Comparison of ENCODE assay signal across 8 cellular contexts in the genomic region with DNA sequence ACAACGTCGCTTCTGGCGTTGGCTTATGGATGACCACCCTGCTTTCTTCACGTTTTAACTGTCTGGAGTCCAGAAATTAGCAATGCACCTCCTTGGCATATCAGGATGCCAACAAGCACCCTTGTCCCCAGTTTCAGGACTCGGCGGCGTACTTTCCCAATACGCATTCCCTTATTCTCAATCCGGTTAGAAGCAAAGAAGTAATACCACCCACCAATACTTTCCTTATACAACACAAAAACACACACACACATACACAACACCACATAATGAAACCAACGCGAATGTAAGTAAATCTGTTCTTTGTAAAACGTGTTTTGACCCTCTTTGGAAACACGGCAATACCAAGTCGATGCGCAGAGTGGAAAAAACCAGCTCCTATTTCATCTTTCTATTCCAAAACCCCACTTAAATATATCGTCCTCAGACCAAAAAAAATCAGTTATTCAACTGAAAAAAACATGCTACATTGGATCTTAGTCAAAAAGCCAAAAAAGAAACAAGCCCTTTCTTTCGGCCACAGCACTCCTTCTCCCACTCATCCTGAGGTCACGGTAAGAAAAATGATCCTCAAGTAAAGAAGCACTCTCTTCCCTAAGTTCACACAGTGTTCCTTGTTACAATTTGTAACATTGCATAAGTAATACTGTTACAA. TPM values are rescaled to one million over a fixed set of nuclear protein-coding genes. Genes with fewer than 3 reads are reported as not detected.
A peak's percentile ranks its signal among the peaks of the same experiment; 100 is the strongest.
DNase-seq lines count a peak whose midpoint lies in the region; ATAC-seq and TF ChIP-seq lines count a peak whose summit lies in the region.

No MANE protein-coding gene starts in this region.

- no peaks in the 10 kb centered on the region for H4K20me1 ChIP-seq in PC-3 (ENCODE audit: low read length)

- H3K4me3 Mint-ChIP-seq in IgD-negative memory B cell: peak overlapping the region; percentile 86 to 95 (median 92)

- H2AFZ ChIP-seq in PC-3 (ENCODE audit: low read length): peak overlapping the region; percentile 82

- H3K27ac Mint-ChIP-seq in IgD-negative memory B cell: peak overlapping the region; percentile 99 to 100 (median 100)

- H3K27ac ChIP-seq in PC-3 (ENCODE audit: low read length) (peak overlapping the region; percentile 92), sigmoid colon (peak overlapping the region; percentile 99 to 100 (median 100))

- H3K27me3 Mint-ChIP-seq in IgD-negative memory B cell: no peaks in the 10 kb centered on the region

- H3K36me3 Mint-ChIP-seq in IgD-negative memory B cell: no peaks in the 10 kb centered on the region

- 21 to 34% methylated on average over 18 of the region's 18 CpGs for WGBS in sigmoid colon, 2 donors

- POLR2A ChIA-PET in PC-3 (lab: Charles Lee; ENCODE audit: unreplicated experiment): interaction anchor here (0.6 to 1.5 kb wide), 16 partner anchors 8 to 405 kb away, joined by 3 to 38 read pairs (median 6); partner anchors contain the start of gene DHX8

- H3K4me1 Mint-ChIP-seq in IgD-negative memory B cell: peaks cover 27 to 30% (median 27%) of the 10 kb centered on the region in 3 donors

- H3K4me3 ChIP-seq in PC-3 (ENCODE audit: low read length) (peak overlapping the region; percentile 66), sigmoid colon (peak overlapping the region in 3 of 4 donors; percentile 53 to 55 (median 54))

- no peaks in the 10 kb centered on the region for H3K79me2 ChIP-seq in PC-3 (ENCODE audit: low read length)

- H3K9me3 ChIP-seq in PC-3 (ENCODE audit: low read length): no peaks in the 10 kb centered on the region
- no peaks in the 10 kb centered on the region for H3K9me3 ChIP-seq in sigmoid colon

- DNase-seq in DMS79 treated with DMSO at 0.1 percent for 48 hours (lab: John Stamatoyannopoulos, UW) (peak; percentile 97), PC-3 (peak; percentile 90), amniotic epithelial cell (ENCODE audit: low read depth) (peak; percentile 96), left ventricle myocardium superior (no peak), sigmoid colon (no peak), HK-2 (ENCODE audit: unreplicated experiment) (no peak)

- H3K27me3 ChIP-seq in PC-3 (ENCODE audit: low read length) (no peaks in the 10 kb centered on the region), sigmoid colon (no peaks in the 10 kb centered on the region)

- ATAC-seq in GM21515 (IDR thresholded peaks at IDR 0.05; ENCODE audit: unreplicated experiment) (peak; percentile 21), PC-3 (peak; percentile 73), left ventricle myocardium superior (peak; percentile 7)

- intact Hi-C loops in PC-3 (cut with micrococcal nuclease): loop anchor here (2.0 kb wide), 1 partner anchor 21 kb away; no protein-coding TSS in a partner anchor
- intact Hi-C loops in left ventricle myocardium superior (cut with micrococcal nuclease): no loop called here
- intact Hi-C loops in sigmoid colon (cut with DNase I): no loop called here

- CTCF ChIA-PET in PC-3 (lab: Charles Lee): interaction anchor here (0.5 to 1.5 kb wide), 2 partner anchors 116 to 297 kb away, joined by 6 read pairs; partner anchors contain the start of gene DHX8

- H3F3A ChIP-seq in PC-3 (ENCODE audit: low read length, unreplicated experiment): no peaks in the 10 kb centered on the region

- peak in 2 of 4 donors; percentile 17 to 38 for TF ChIP-seq EP300 in sigmoid colon (IDR thresholded peaks at IDR 0.05)

- TSS peak; percentile 100 for BruUV-seq in PC-3 (replicated peaks; lab: Mats Ljungman, UMichigan)

- TF ChIP-seq POLR2A in sigmoid colon (IDR thresholded peaks at IDR 0.05): peak in 1 of 2 donors; percentile 9

- TF ChIP-seq CTCF in PC-3 (conservative IDR thresholded peaks at IDR 0.05; ENCODE audit: low read depth, low read length): no peak
- no peak for TF ChIP-seq CTCF in sigmoid colon (IDR thresholded peaks at IDR 0.05)

- H3K4me2 ChIP-seq in PC-3 (ENCODE audit: low read length): peak overlapping the region; percentile 92

- H3K4me1 ChIP-seq in PC-3 (ENCODE audit: insufficient read depth, low read length): peaks cover 12% of the 10 kb centered on the region
- peaks cover 0 to 43% (median 37%) of the 10 kb centered on the region in 4 donors for H3K4me1 ChIP-seq in sigmoid colon

- H3K36me3 ChIP-seq in PC-3 (ENCODE audit: low read depth, low read length) (no peaks in the 10 kb centered on the region), sigmoid colon (no peaks in the 10 kb centered on the region)

- H3K9me3 Mint-ChIP-seq in IgD-negative memory B cell: no peaks in the 10 kb centered on the region

- peak overlapping the region; percentile 89 for H3K9ac ChIP-seq in PC-3 (ENCODE audit: low read length)

- no peaks in the 10 kb centered on the region for H3K9me2 ChIP-seq in PC-3 (replicated peaks; ENCODE audit: low read length)

RNA-seq across cellular contexts. Expression of gene ARL4D, which starts 31.1 kb away (rescaled TPM):
- 3.4 TPM for polyA plus RNA-seq in IgD-negative memory B cell
- total RNA-seq in PC-3 (2014; rRNA removed): 14.3 and 19.8 TPM in 2 replicates
- 6.7 TPM for total RNA-seq in left ventricle myocardium superior
- 10 to 100 TPM; 18.6 to 52.1 (median 31.4) TPM for total RNA-seq in sigmoid colon
- polyA plus RNA-seq in sigmoid colon: 1 to 10 TPM; 1.4 to 8.9 (median 4.8) TPM

Comparison
In these comparisons a context has a peak if more than half of its experiments do, and no peak if none do; other contexts are left out.
1. DNase-seq: peak in DMS79 treated with DMSO at 0.1 percent for 48 hours (single experiment), PC-3 (single experiment) and amniotic epithelial cell (single experiment); none in left ventricle myocardium superior (single experiment), sigmoid colon (single experiment) and HK-2 (single experiment).
2. ATAC-seq: peak in every context shown above with its lines; median percentile 73 in PC-3; 21 in GM21515; 7 in left ventricle myocardium superior.